In the genomic region with DNA sequence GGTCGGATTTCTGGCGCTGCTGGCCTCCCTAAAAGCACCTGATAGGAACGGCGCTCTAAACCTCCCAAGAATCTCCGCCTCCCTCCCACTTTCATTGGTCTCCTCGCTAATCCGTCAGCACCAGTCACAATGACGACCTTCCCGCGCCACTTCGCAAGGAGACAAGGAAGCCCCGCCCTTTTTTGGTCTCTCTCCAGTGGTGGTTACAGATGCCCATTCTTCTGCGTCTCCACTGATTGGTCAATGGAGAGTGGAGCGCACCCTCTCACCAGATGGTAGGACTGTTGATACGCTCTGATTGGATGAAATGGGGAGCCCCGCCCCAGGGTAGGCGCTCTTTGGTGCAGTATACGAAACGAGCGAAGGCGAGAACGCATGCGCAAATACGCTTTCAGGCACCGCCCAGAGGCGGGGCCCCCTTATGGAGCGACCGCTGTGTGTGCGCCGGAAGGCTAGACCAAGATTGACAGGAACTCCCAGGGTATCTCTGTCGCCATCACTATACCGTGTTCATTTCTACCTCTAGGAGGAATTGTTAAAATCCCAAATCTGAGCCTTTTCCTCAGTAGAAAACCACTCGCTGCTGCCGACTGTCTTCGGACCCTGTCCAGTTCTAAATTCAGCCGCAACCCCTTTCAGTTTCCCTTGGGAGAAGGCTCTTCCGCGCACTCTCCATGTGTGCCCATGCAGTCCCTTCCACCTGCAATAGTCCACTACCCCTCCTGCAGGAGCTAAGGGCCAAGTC, we compare ENCODE assay signal across 8 cellular contexts. TPM values are rescaled to one million over a fixed set of nuclear protein-coding genes. Genes with fewer than 3 reads are reported as not detected.
DNase-seq lines count a peak whose midpoint lies in the region; ATAC-seq and TF ChIP-seq lines count a peak whose summit lies in the region.

No MANE protein-coding gene starts in this region.

- H3K27me3 ChIP-seq in HAP-1 (ENCODE audit: low read depth) (no peaks in the 10 kb centered on the region), MG63 (no peaks in the 10 kb centered on the region)

- peaks cover 9% of the 10 kb centered on the region for H3K27me3 Mint-ChIP-seq in nephron (ENCODE audit: low read depth)

- H3K4me1 ChIP-seq in HAP-1 = peaks cover 23% of the 10 kb centered on the region

- H3K9me3 ChIP-seq in HAP-1 = no peaks in the 10 kb centered on the region
- no peaks in the 10 kb centered on the region for H3K9me3 ChIP-seq in MG63

- H3K4me3 Mint-ChIP-seq in nephron = peak overlapping the region; percentile 90 to 99 (median 91)

- ATAC-seq in stimulated activated naive CD8-positive, alpha-beta T cell treated with anti-CD3 and anti-CD28 coated beads, Interleukin-15, Interleukin-2, amounts not matched to agents 100 U/mL and 50 U/mL, for 24 hours = peak; percentile 85

- no peak for TF ChIP-seq CTCF in nephron (IDR thresholded peaks at IDR 0.05; ENCODE audit: unreplicated experiment in 3 of 3)

- H3K36me3 ChIP-seq in HAP-1 (replicated peaks) = peaks cover 41% of the 10 kb centered on the region
- H3K36me3 ChIP-seq in MG63 = peaks cover 38% of the 10 kb centered on the region

- peak overlapping the region; percentile 90 to 99 (median 97) for H3K27ac Mint-ChIP-seq in nephron

- peak overlapping the region; percentile 46 for H3K4me3 ChIP-seq in HAP-1
- H3K4me3 ChIP-seq in MG63 = peak overlapping the region; percentile 93

- DNase-seq in G401 (ENCODE audit: low spot score) (peak; percentile 100), HAP-1 (ENCODE audit: low spot score in 2 of 2) (peak; percentile 100), MG63 (peak; percentile 100), SHP77 (lab: John Stamatoyannopoulos, UW) (peak; percentile 100), activated gamma-delta T cell (lab: John Stamatoyannopoulos, UW) (peak; percentile 77), fibroblast of the conjunctiva (ENCODE audit: low read depth) (peak; percentile 100)
- DNase-seq in stimulated activated naive CD8-positive, alpha-beta T cell treated with anti-CD3 and anti-CD28 coated beads, Interleukin-15, Interleukin-2, amounts not matched to agents 100 U/mL and 50 U/mL, for 24 hours = peak; percentile 96

- H3K4me1 Mint-ChIP-seq in nephron = peaks cover 41% of the 10 kb centered on the region

- in situ Hi-C loops in G401 (cut with HindIII; ENCODE audit: low sequenced_read_pairs) = no loop called here
- in situ Hi-C loops in HAP-1 (cut with MboI; ENCODE audit: low sequenced_read_pairs) = no loop called here

- peaks cover 33% of the 10 kb centered on the region for H3K36me3 Mint-ChIP-seq in nephron (ENCODE audit: low read depth)

- no peaks in the 10 kb centered on the region for H3K9me3 Mint-ChIP-seq in nephron

RNA-seq across cellular contexts. Expression of gene HNRNPL, which starts 0.6 kb away (rescaled TPM):
- 600 and 749 TPM in 2 replicates for total RNA-seq in G401 (2014; rRNA removed; shearing (Covaris generic))
- 385 and 511 TPM in 2 replicates for total RNA-seq in MG63 (2014; rRNA removed; shearing (Covaris generic); ENCODE audit: low replicate concordance)

RNA-seq across cellular contexts. Expression of gene ECH1, which starts 18.8 kb away (rescaled TPM):
- 210 and 267 TPM in 2 replicates for total RNA-seq in G401 (2014; rRNA removed; shearing (Covaris generic))
- 76.7 and 102 TPM in 2 replicates for total RNA-seq in MG63 (2014; rRNA removed; shearing (Covaris generic); ENCODE audit: low replicate concordance)

RNA-seq across cellular contexts. Expression of gene RINL, which starts 27.7 kb away (rescaled TPM):
- 5.6 and 7.3 TPM in 2 replicates for total RNA-seq in G401 (2014; rRNA removed; shearing (Covaris generic))
- 6.9 and 8.2 TPM in 2 replicates for total RNA-seq in MG63 (2014; rRNA removed; shearing (Covaris generic); ENCODE audit: low replicate concordance)

RNA-seq across cellular contexts. Expression of gene LGALS4, which starts 37.7 kb away (rescaled TPM):
- not detected in 2 replicates for total RNA-seq in G401 (2014; rRNA removed; shearing (Covaris generic))
- total RNA-seq in MG63 (2014; rRNA removed; shearing (Covaris generic); ENCODE audit: low replicate concordance) = not detected in 2 replicates

RNA-seq across cellular contexts. Expression of gene SIRT2, which starts 49.0 kb away (rescaled TPM):
- total RNA-seq in G401 (2014; rRNA removed; shearing (Covaris generic)) = 114 and 122 TPM in 2 replicates
- total RNA-seq in MG63 (2014; rRNA removed; shearing (Covaris generic); ENCODE audit: low replicate concordance) = 45.3 and 72.9 TPM in 2 replicates

Comparison
In these comparisons a context has a peak if more than half of its experiments do, and no peak if none do; other contexts are left out.
1. Peak in every context shown above with its lines: DNase-seq, ATAC-seq and H3K4me3 ChIP-seq.